1 cellular context compared by ENCODE assay signal in genomic region chr11:88414385-88414861, GRCh38.
TF ChIP-seq lines count a peak whose summit lies in the region.

No MANE protein-coding gene starts in this region.

TF ChIP-seq in GM12878, 131 proteins besides CTCF, POLR2A, EP300 and RAD21 (continued from another document):
- TF ChIP-seq, protein P1, sequence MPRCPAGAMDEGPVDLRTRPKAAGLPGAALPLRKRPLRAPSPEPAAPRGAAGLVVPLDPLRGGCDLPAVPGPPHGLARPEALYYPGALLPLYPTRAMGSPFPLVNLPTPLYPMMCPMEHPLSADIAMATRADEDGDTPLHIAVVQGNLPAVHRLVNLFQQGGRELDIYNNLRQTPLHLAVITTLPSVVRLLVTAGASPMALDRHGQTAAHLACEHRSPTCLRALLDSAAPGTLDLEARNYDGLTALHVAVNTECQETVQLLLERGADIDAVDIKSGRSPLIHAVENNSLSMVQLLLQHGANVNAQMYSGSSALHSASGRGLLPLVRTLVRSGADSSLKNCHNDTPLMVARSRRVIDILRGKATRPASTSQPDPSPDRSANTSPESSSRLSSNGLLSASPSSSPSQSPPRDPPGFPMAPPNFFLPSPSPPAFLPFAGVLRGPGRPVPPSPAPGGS (IDR thresholded peaks at IDR 0.05; ENCODE audit: borderline replicate concordance, insufficient read depth, low read depth, low read length, poor library complexity, severe bottlenecking): no peak
- no peak for TF ChIP-seq IKZF1 (conservative IDR thresholded peaks at IDR 0.05)
- TF ChIP-seq BCLAF1 (IDR thresholded peaks at IDR 0.05): no peak
- TF ChIP-seq, protein P2, sequence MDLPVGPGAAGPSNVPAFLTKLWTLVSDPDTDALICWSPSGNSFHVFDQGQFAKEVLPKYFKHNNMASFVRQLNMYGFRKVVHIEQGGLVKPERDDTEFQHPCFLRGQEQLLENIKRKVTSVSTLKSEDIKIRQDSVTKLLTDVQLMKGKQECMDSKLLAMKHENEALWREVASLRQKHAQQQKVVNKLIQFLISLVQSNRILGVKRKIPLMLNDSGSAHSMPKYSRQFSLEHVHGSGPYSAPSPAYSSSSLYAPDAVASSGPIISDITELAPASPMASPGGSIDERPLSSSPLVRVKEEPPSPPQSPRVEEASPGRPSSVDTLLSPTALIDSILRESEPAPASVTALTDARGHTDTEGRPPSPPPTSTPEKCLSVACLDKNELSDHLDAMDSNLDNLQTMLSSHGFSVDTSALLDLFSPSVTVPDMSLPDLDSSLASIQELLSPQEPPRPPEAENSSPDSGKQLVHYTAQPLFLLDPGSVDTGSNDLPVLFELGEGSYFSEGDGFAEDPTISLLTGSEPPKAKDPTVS (IDR thresholded peaks at IDR 0.05; ENCODE audit: low read depth, low read length): no peak
- no peak for TF ChIP-seq JUNB (IDR thresholded peaks at IDR 0.05)
- peak; percentile 14; the same call in 1 of the 2 replicates for TF ChIP-seq RUNX3 (IDR thresholded peaks at IDR 0.05; ENCODE audit: low read length)
